In the genomic region with DNA sequence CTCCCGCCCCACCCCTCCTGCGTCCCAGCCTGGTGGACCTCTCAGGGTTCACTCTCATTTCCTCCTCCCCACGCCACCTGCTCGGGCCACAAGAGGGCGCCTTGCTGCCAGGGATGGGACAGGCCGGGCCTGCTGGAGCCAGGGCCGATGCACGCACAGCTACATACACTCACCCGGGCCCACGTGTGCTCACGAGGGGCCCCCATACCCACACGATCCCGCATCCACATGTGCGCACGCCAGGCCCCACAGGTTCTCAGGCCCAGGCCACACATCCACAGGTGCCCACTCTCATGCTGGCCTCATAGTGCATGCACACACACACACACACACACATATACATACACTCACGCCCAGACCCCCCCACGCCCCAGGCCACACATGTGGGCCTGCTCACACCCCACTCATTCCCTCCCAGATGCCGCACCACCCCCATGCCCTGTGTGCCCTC, we compare ENCODE assay signal across 8 cellular contexts.
A peak's percentile ranks its signal among the peaks of the same experiment; 100 is the strongest.
DNase-seq lines count a peak whose midpoint lies in the region; ATAC-seq and TF ChIP-seq lines count a peak whose summit lies in the region.

No MANE protein-coding gene starts in this region.

- peak; percentile 90 for TF ChIP-seq CTCF in DOHH2 (IDR thresholded peaks at IDR 0.05; ENCODE audit: low read depth, low read length, poor library complexity, severe bottlenecking)
- TF ChIP-seq CTCF in RWPE2 (IDR thresholded peaks at IDR 0.05; ENCODE audit: poor library complexity, severe bottlenecking) = peak; percentile 90
- TF ChIP-seq CTCF in foreskin fibroblast (IDR thresholded peaks at IDR 0.05; ENCODE audit: low read depth, low read length) = peak; percentile 92
- peak; percentile 81 for TF ChIP-seq CTCF in osteoblast (IDR thresholded peaks at IDR 0.05; ENCODE audit: extremely low read depth, low read depth, low read length)
- TF ChIP-seq CTCF in testis (IDR thresholded peaks at IDR 0.05) = peak; percentile 62 to 85 (median 83)

- WGBS in testis, 2 donors = 39 to 42% methylated on average over 7 to 18 of the region's 18 CpGs

- H3K9me3 ChIP-seq in DOHH2 (ENCODE audit: control insufficient read depth, insufficient read depth, low read length) = no peaks in the 10 kb centered on the region
- no peaks in the 10 kb centered on the region for H3K9me3 ChIP-seq in RWPE2 (ENCODE audit: severe bottlenecking)
- H3K9me3 ChIP-seq in osteoblast (ENCODE audit: low read depth, low read length) = no peaks in the 10 kb centered on the region
- H3K9me3 ChIP-seq in testis = no peaks in the 10 kb centered on the region

- peak overlapping the region; percentile 29 for H2AFZ ChIP-seq in osteoblast (ENCODE audit: low read length)

- ATAC-seq in GM21528 (IDR thresholded peaks at IDR 0.05; ENCODE audit: low FRiP score, unreplicated experiment) (peak; percentile 95), RWPE2 (ENCODE audit: low read depth) (peak; percentile 92)

- no peaks in the 10 kb centered on the region for H3K79me2 ChIP-seq in DOHH2 (ENCODE audit: control insufficient read depth, low read length)
- H3K79me2 ChIP-seq in osteoblast (ENCODE audit: insufficient read depth, low read length) = no peaks in the 10 kb centered on the region

- no peaks in the 10 kb centered on the region for H4K20me1 ChIP-seq in DOHH2 (ENCODE audit: control insufficient read depth, insufficient read depth, low read depth, low read length)
- no peaks in the 10 kb centered on the region for H4K20me1 ChIP-seq in osteoblast (ENCODE audit: insufficient read depth, low read length)

- H3K27me3 ChIP-seq in DOHH2 (ENCODE audit: control insufficient read depth, low read length) (no peaks in the 10 kb centered on the region), RWPE2 (ENCODE audit: insufficient read depth, poor library complexity, severe bottlenecking) (no peaks in the 10 kb centered on the region), osteoblast (ENCODE audit: insufficient read depth, low read length) (no peaks in the 10 kb centered on the region), testis (no peaks in the 10 kb centered on the region)

- H3K4me3 ChIP-seq in DOHH2 (ENCODE audit: low read length) (no peak overlapping the region), RWPE2 (ENCODE audit: severe bottlenecking) (no peak overlapping the region), foreskin fibroblast (ENCODE audit: low read depth in 1 of 2, low read length in 2 of 2) (no peak overlapping the region), osteoblast (ENCODE audit: insufficient read depth, low read length) (no peak overlapping the region), testis (no peak overlapping the region)

- H3K36me3 ChIP-seq in DOHH2 (ENCODE audit: control insufficient read depth, low read length) (no peaks in the 10 kb centered on the region), RWPE2 (ENCODE audit: low read depth) (no peaks in the 10 kb centered on the region), osteoblast (ENCODE audit: insufficient read depth, low read length) (no peaks in the 10 kb centered on the region), testis (ENCODE audit: low read depth, missing control alignments) (no peaks in the 10 kb centered on the region)

- H3K4me2 ChIP-seq in DOHH2 (ENCODE audit: low read length) (peak overlapping the region; percentile 49), osteoblast (ENCODE audit: insufficient read depth, low read length) (peak overlapping the region; percentile 23)

- H3K4me1 ChIP-seq in DOHH2 (ENCODE audit: control insufficient read depth, low read length) (peaks cover 56% of the 10 kb centered on the region), RWPE2 (ENCODE audit: insufficient read depth, poor library complexity, severe bottlenecking) (no peaks in the 10 kb centered on the region), osteoblast (ENCODE audit: insufficient read depth, low read length) (peaks cover 4% of the 10 kb centered on the region), testis (peaks cover 35% of the 10 kb centered on the region)

- peaks cover 12% of the 10 kb centered on the region for H3F3A ChIP-seq in DOHH2 (ENCODE audit: control insufficient read depth, insufficient read depth)

- no peak for TF ChIP-seq POLR2A in testis (IDR thresholded peaks at IDR 0.05)

- DNase-seq in HuH-7.5 (ENCODE audit: low spot score) = peak; percentile 95
- no peak for DNase-seq in RWPE2 (ENCODE audit: low spot score)
- peak; percentile 76 for DNase-seq in activated effector memory CD4-positive, alpha-beta T cell treated with Interleukin-2 at 50 U/mL for 16 hours
- DNase-seq in foreskin fibroblast = peak; percentile 75 to 93
- DNase-seq in osteoblast (ENCODE audit: insufficient read length, low spot score, missing footprints) = peak; percentile 100
- peak; percentile 90 for DNase-seq in testis

- no peak overlapping the region for H3K27ac ChIP-seq in DOHH2 (ENCODE audit: low read depth, low read length)
- H3K27ac ChIP-seq in RWPE2 (ENCODE audit: poor library complexity, severe bottlenecking) = no peak overlapping the region
- no peak overlapping the region for H3K27ac ChIP-seq in osteoblast (ENCODE audit: low read depth, low read length)
- no peak overlapping the region for H3K27ac ChIP-seq in testis

- intact Hi-C loops in testis (cut with DNase I; ENCODE audit: low total_unique reads) = loop anchor here (10.0 kb wide), 1 partner anchor 295 kb away; no protein-coding TSS in a partner anchor

- no peaks in the 10 kb centered on the region for H3K9me2 ChIP-seq in DOHH2 (replicated peaks; ENCODE audit: control insufficient read depth, low read length)
